In genomic region chr6:13139119-13139518, GRCh38 we compare ENCODE assay signal across 32 cellular contexts.
"Had no signal": no experiment of that assay in that cellular context is flagged by ENCODE, and none has a peak within 500 bp of the region (broad histone marks: within the 10 kb centered on the region; RNA-seq: fewer than 3 reads in every experiment).

No MANE protein-coding gene starts in this region.

- H3K27me3 Mint-ChIP-seq: activated naive CD4-positive, alpha-beta T cell treated with anti-CD3 and anti-CD28 coated beads, Interleukin-2, amount 10 ng/mL, durations not matched to agents 7 days and 5 days; brain had no signal

- ATAC-seq: activated CD4-positive, alpha-beta T cell treated with anti-CD3 and anti-CD28 coated beads for 36 hours; activated CD8-positive, alpha-beta memory T cell treated with anti-CD3 and anti-CD28 coated beads, Interleukin-2, amount 10 ng/mL, durations not matched to agents 7 days and 5 days; activated CD8-positive, alpha-beta T cell treated with anti-CD3 and anti-CD28 coated beads, Interleukin-2, amount 10 ng/mL, durations not matched to agents 7 days and 5 days; activated naive CD4-positive, alpha-beta T cell treated with anti-CD3 and anti-CD28 coated beads, Interleukin-2, amount 50 U/mL, for 72 hours; effector memory CD8-positive, alpha-beta T cell; esophagus mucosa; foreskin keratinocyte; gastroesophageal sphincter; heart right ventricle had no signal

- H3K9me3 ChIP-seq: ascending aorta, gastroesophageal sphincter, heart right ventricle had no signal

- H3K27ac ChIP-seq: ascending aorta, coronary artery, epithelial cell of prostate, foreskin keratinocyte, gastroesophageal sphincter, heart right ventricle had no signal

- H3K4me1 Mint-ChIP-seq: activated CD4-positive, alpha-beta T cell treated with anti-CD3 and anti-CD28 coated beads for 36 hours; activated CD4-positive, alpha-beta T cell treated with anti-CD3 and anti-CD28 coated beads, Interleukin-2, amount 10 ng/mL, durations not matched to agents 24 days and 14 days; activated CD8-positive, alpha-beta memory T cell treated with anti-CD3 and anti-CD28 coated beads, Interleukin-2, amount 10 ng/mL, durations not matched to agents 7 days and 5 days; activated naive CD4-positive, alpha-beta T cell treated with anti-CD3 and anti-CD28 coated beads, Interleukin-2, amount 10 ng/mL, durations not matched to agents 7 days and 5 days; activated naive CD8-positive, alpha-beta T cell treated with anti-CD3 and anti-CD28 coated beads, Interleukin-2, amount 10 ng/mL, durations not matched to agents 7 days and 5 days; central memory CD8-positive, alpha-beta T cell had no signal

- H3K36me3 ChIP-seq: ascending aorta, gastroesophageal sphincter, heart right ventricle had no signal

- DNase-seq: activated CD4-positive, alpha-beta memory T cell treated with anti-CD3 and anti-CD28 coated beads for 36 hours; activated CD4-positive, alpha-beta T cell treated with anti-CD3 and anti-CD28 coated beads for 36 hours; activated CD4-positive, alpha-beta T cell treated with anti-CD3 and anti-CD28 coated beads, Interleukin-2, amount 10 ng/mL, durations not matched to agents 24 days and 14 days; activated CD4-positive, CD25-positive, alpha-beta regulatory T cell; activated CD4-positive, CD25-positive, alpha-beta regulatory T cell treated with anti-CD3 and anti-CD28 coated beads, Interleukin-2, amount 50 U/mL, for 72 hours; activated CD8-positive, alpha-beta memory T cell treated with anti-CD3 and anti-CD28 coated beads, Interleukin-2, amount 10 ng/mL, durations not matched to agents 7 days and 5 days; activated CD8-positive, alpha-beta memory T cell treated with anti-CD3 and anti-CD28 coated beads, Interleukin-2, amount 50 U/mL, for 4 hours; activated CD8-positive, alpha-beta T cell treated with anti-CD3 and anti-CD28 coated beads, Interleukin-2, amount 10 ng/mL, durations not matched to agents 7 days and 5 days; activated effector memory CD4-positive, alpha-beta T cell treated with anti-CD3 and anti-CD28 coated beads, Interleukin-2, amount 50 U/mL, for 16 hours; activated naive CD4-positive, alpha-beta T cell treated with anti-CD3 and anti-CD28 coated beads, Interleukin-2, amount 10 ng/mL, durations not matched to agents 7 days and 5 days; activated naive CD8-positive, alpha-beta T cell treated with anti-CD3 and anti-CD28 coated beads, Interleukin-2, amount 10 ng/mL, durations not matched to agents 7 days and 5 days; activated T-cell treated with anti-CD3 and anti-CD28 coated beads, Interleukin-2, amount 50 U/mL, for 1 hour; activated T-cell treated with anti-CD3 and anti-CD28 coated beads, Interleukin-2, amount 50 U/mL, for 48 hours; effector CD4-positive, alpha-beta T cell; effector memory CD8-positive, alpha-beta T cell; foreskin keratinocyte; heart right ventricle; T-helper 2 cell had no signal

- H3K36me3 Mint-ChIP-seq: activated CD4-positive, alpha-beta memory T cell treated with anti-CD3 and anti-CD28 coated beads for 36 hours; activated CD8-positive, alpha-beta memory T cell treated with anti-CD3 and anti-CD28 coated beads, Interleukin-2, amount 10 ng/mL, durations not matched to agents 7 days and 5 days; activated naive CD4-positive, alpha-beta T cell treated with anti-CD3 and anti-CD28 coated beads, Interleukin-2, amount 10 ng/mL, durations not matched to agents 7 days and 5 days; activated naive CD4-positive, alpha-beta T cell treated with anti-CD3 and anti-CD28 coated beads, Interleukin-2, amount 50 U/mL, for 72 hours; activated naive CD8-positive, alpha-beta T cell treated with anti-CD3 and anti-CD28 coated beads, Interleukin-2, amount 10 ng/mL, durations not matched to agents 7 days and 5 days had no signal

- H3K9me3 Mint-ChIP-seq: activated CD4-positive, alpha-beta memory T cell treated with anti-CD3 and anti-CD28 coated beads for 36 hours; activated naive CD4-positive, alpha-beta T cell treated with anti-CD3 and anti-CD28 coated beads, Interleukin-2, amount 10 ng/mL, durations not matched to agents 7 days and 5 days; activated naive CD4-positive, alpha-beta T cell treated with anti-CD3 and anti-CD28 coated beads, Interleukin-2, amount 50 U/mL, for 72 hours; activated T-helper 1 cell treated with anti-CD3 and anti-CD28 coated beads, Interleukin-12 subunit alpha, Interleukin-12 subunit beta, Interleukin-2, Interleukin-4 antibody, amounts not matched to agents 30 ng/mL and 10 ng/mL and 1 ng/mL, durations not matched to agents 14 hours and 24 hours and 36 hours; activated T-helper 2 cell treated with anti-CD3 and anti-CD28 coated beads, Interferon-gamma antibody, Interleukin-2, Interleukin-4, amounts not matched to agents 10 μg/mL and 5 μg/mL and 100 μg/mL, durations not matched to agents 14 hours and 24 hours and 36 hours; central memory CD8-positive, alpha-beta T cell; dendritic cell treated with granulocyte-macrophage colony-stimulating factor and Interleukin-4, amounts not matched to agents 40 ng/mL and 50 ng/mL, for 4 days; effector memory CD8-positive, alpha-beta T cell had no signal

- FAIRE-seq: bronchial epithelial cell, endometrium, endothelial cell of umbilical vein had no signal

- H3K27ac Mint-ChIP-seq: activated CD4-positive, alpha-beta memory T cell treated with anti-CD3 and anti-CD28 coated beads for 36 hours; activated CD4-positive, alpha-beta T cell treated with anti-CD3 and anti-CD28 coated beads for 36 hours; activated CD4-positive, alpha-beta T cell treated with anti-CD3 and anti-CD28 coated beads, Interleukin-2, amount 10 ng/mL, durations not matched to agents 24 days and 14 days; activated CD8-positive, alpha-beta memory T cell treated with anti-CD3 and anti-CD28 coated beads, Interleukin-2, amount 10 ng/mL, durations not matched to agents 7 days and 5 days; activated CD8-positive, alpha-beta T cell treated with anti-CD3 and anti-CD28 coated beads, Interleukin-2, amount 10 ng/mL, durations not matched to agents 7 days and 5 days; activated naive CD4-positive, alpha-beta T cell treated with anti-CD3 and anti-CD28 coated beads, Interleukin-2, amount 10 ng/mL, durations not matched to agents 7 days and 5 days; activated naive CD4-positive, alpha-beta T cell treated with anti-CD3 and anti-CD28 coated beads, Interleukin-2, amount 50 U/mL, for 72 hours; activated naive CD8-positive, alpha-beta T cell treated with anti-CD3 and anti-CD28 coated beads, Interleukin-2, amount 10 ng/mL, durations not matched to agents 7 days and 5 days; activated T-helper 1 cell treated with anti-CD3 and anti-CD28 coated beads, Interleukin-12 subunit alpha, Interleukin-12 subunit beta, Interleukin-2, Interleukin-4 antibody, amounts not matched to agents 30 ng/mL and 10 ng/mL and 1 ng/mL, durations not matched to agents 14 hours and 24 hours and 36 hours; activated T-helper 2 cell treated with anti-CD3 and anti-CD28 coated beads, Interferon-gamma antibody, Interleukin-2, Interleukin-4, amounts not matched to agents 10 μg/mL and 5 μg/mL and 100 μg/mL, durations not matched to agents 14 hours and 24 hours and 36 hours; dendritic cell treated with granulocyte-macrophage colony-stimulating factor and Interleukin-4, amounts not matched to agents 40 ng/mL and 50 ng/mL, for 4 days; effector memory CD8-positive, alpha-beta T cell had no signal

- H3K4me1 ChIP-seq: foreskin keratinocyte, gastroesophageal sphincter had no signal

- H3K4me3 ChIP-seq: ascending aorta, coronary artery, gastroesophageal sphincter, heart right ventricle had no signal

- H3K27me3 ChIP-seq: ascending aorta, foreskin keratinocyte, gastroesophageal sphincter, heart right ventricle had no signal

- H3K4me3 Mint-ChIP-seq: activated CD4-positive, alpha-beta memory T cell treated with anti-CD3 and anti-CD28 coated beads for 36 hours; activated CD4-positive, alpha-beta T cell treated with anti-CD3 and anti-CD28 coated beads for 36 hours; activated CD4-positive, alpha-beta T cell treated with anti-CD3 and anti-CD28 coated beads, Interleukin-2, amount 10 ng/mL, durations not matched to agents 24 days and 14 days; activated CD8-positive, alpha-beta memory T cell treated with anti-CD3 and anti-CD28 coated beads, Interleukin-2, amount 10 ng/mL, durations not matched to agents 7 days and 5 days; activated CD8-positive, alpha-beta T cell treated with anti-CD3 and anti-CD28 coated beads, Interleukin-2, amount 10 ng/mL, durations not matched to agents 7 days and 5 days; activated naive CD4-positive, alpha-beta T cell treated with anti-CD3 and anti-CD28 coated beads, Interleukin-2, amount 10 ng/mL, durations not matched to agents 7 days and 5 days; activated naive CD8-positive, alpha-beta T cell treated with anti-CD3 and anti-CD28 coated beads, Interleukin-2, amount 10 ng/mL, durations not matched to agents 7 days and 5 days; activated T-helper 1 cell treated with anti-CD3 and anti-CD28 coated beads, Interleukin-12 subunit alpha, Interleukin-12 subunit beta, Interleukin-2, Interleukin-4 antibody, amounts not matched to agents 30 ng/mL and 10 ng/mL and 1 ng/mL, durations not matched to agents 14 hours and 24 hours and 36 hours; brain; central memory CD8-positive, alpha-beta T cell; dendritic cell treated with granulocyte-macrophage colony-stimulating factor and Interleukin-4, amounts not matched to agents 40 ng/mL and 50 ng/mL, for 4 days; effector memory CD8-positive, alpha-beta T cell had no signal
